In genomic region chr6:7721654-7722053, GRCh38 we compare ENCODE assay signal across 10 cellular contexts. TPM values are rescaled to one million over a fixed set of nuclear protein-coding genes. Genes with fewer than 3 reads are reported as not detected.
DNase-seq lines count a peak whose midpoint lies in the region; ATAC-seq and TF ChIP-seq lines count a peak whose summit lies in the region.
"Had no signal": no experiment of that assay in that cellular context is flagged by ENCODE, and none has a peak within 500 bp of the region (broad histone marks: within the 10 kb centered on the region; RNA-seq: fewer than 3 reads in every experiment).

No MANE protein-coding gene starts in this region.

- no peak for TF ChIP-seq EP300 in gastroesophageal sphincter (IDR thresholded peaks at IDR 0.05)

- WGBS in gastroesophageal sphincter (ENCODE audit: low coverage in 1 of 2), 2 donors = 16 to 29% methylated on average over 3 of the region's 3 CpGs

- no TSS peak for BruUV-seq in PC-9 (replicated peaks; lab: Mats Ljungman, UMichigan)

- H3K9me3 ChIP-seq in PC-9 (ENCODE audit: insufficient read depth, low read depth) (no peaks in the 10 kb centered on the region; the same call in 1 of the 2 replicates), gastroesophageal sphincter (peaks cover 0 to 8% (median 0%) of the 10 kb centered on the region in 3 donors)

- H3K27me3 Mint-ChIP-seq in activated CD4-positive, alpha-beta T cell treated with anti-CD3 and anti-CD28 coated beads, Interleukin-2, amount 10 ng/mL, durations not matched to agents 24 days and 14 days = peaks cover 50% of the 10 kb centered on the region

- TF ChIP-seq CTCF in AG09319 (IDR thresholded peaks at IDR 0.05; ENCODE audit: low read depth, low read length) (peak; percentile 40), GM20000 (IDR thresholded peaks at IDR 0.05; ENCODE audit: extremely low read depth, missing control alignments) (peak; percentile 8), PC-9 (conservative IDR thresholded peaks at IDR 0.05) (peak; percentile 56), gastroesophageal sphincter (IDR thresholded peaks at IDR 0.05) (peak in 3 of 4 experiments; percentile 30 to 42 (median 31)), omental fat pad (IDR thresholded peaks at IDR 0.05) (no peak)

- POLR2A ChIA-PET in PC-9 (lab: Charles Lee; ENCODE audit: unreplicated experiment) = no interaction called here

- intact Hi-C loops in PC-9 (cut with micrococcal nuclease; ENCODE audit: unreplicated experiment) = loop anchor here (1.0 kb wide), 2 partner anchors 338 to 498 kb away; no protein-coding TSS in a partner anchor
- intact Hi-C loops in activated CD4-positive, alpha-beta T cell treated with anti-CD3 and anti-CD28 coated beads, Interleukin-2, amount 10 ng/mL, durations not matched to agents 24 days and 14 days (cut with micrococcal nuclease) = loop anchor here (2.0 to 10.0 kb wide), 4 partner anchors 177 to 713 kb away; partner anchors contain the start of genes DSP, SLC35B3 and TXNDC5

- H3K79me2 ChIP-seq in PC-9 (ENCODE audit: low read depth) = no peaks in the 10 kb centered on the region

- peak; percentile 27 for ATAC-seq in gastroesophageal sphincter
- ATAC-seq in omental fat pad (ENCODE audit: low FRiP score) = no peak
- ATAC-seq in HG02870 (IDR thresholded peaks at IDR 0.05; ENCODE audit: unreplicated experiment) = no peak
- ATAC-seq in GM21515 (IDR thresholded peaks at IDR 0.05; ENCODE audit: unreplicated experiment) = no peak

- no peaks in the 10 kb centered on the region for H3F3A ChIP-seq in PC-9 (ENCODE audit: insufficient read depth, low read depth)

- no peaks in the 10 kb centered on the region for H3K36me3 ChIP-seq in PC-9 (ENCODE audit: low read depth)
- no peaks in the 10 kb centered on the region for H3K36me3 ChIP-seq in gastroesophageal sphincter

- no peaks in the 10 kb centered on the region for H4K20me1 ChIP-seq in PC-9 (ENCODE audit: insufficient read depth)

- H3K27ac ChIP-seq in PC-9 = no peak overlapping the region
- H3K27ac ChIP-seq in gastroesophageal sphincter = no peak overlapping the region
- H3K27ac ChIP-seq: coronary artery had no signal

- H3K4me1 ChIP-seq in PC-9 (replicated peaks; ENCODE audit: insufficient read depth) = peaks cover 6% of the 10 kb centered on the region; the same call in 1 of the 2 replicates
- H3K4me1 ChIP-seq in gastroesophageal sphincter = peaks cover 0 to 14% (median 4%) of the 10 kb centered on the region in 3 donors

- no peak overlapping the region for H3K4me2 ChIP-seq in PC-9

- H3K9me3 Mint-ChIP-seq in activated CD4-positive, alpha-beta T cell treated with anti-CD3 and anti-CD28 coated beads, Interleukin-2, amount 10 ng/mL, durations not matched to agents 24 days and 14 days = no peaks in the 10 kb centered on the region

- no peak for TF ChIP-seq POLR2A in gastroesophageal sphincter (IDR thresholded peaks at IDR 0.05)

- no peak overlapping the region for H2AFZ ChIP-seq in PC-9

- H3K27me3 ChIP-seq in PC-9 (ENCODE audit: insufficient read depth, low read depth) (0 out of 2 replicates have a peak, but pooled peaks cover 4% of the 10 kb centered on the region), gastroesophageal sphincter (peaks cover 61% of the 10 kb centered on the region)

- DNase-seq in AG09319 (ENCODE audit: extremely low read depth, low read depth) = no peak
- peak; percentile 57 for DNase-seq in GM20000 (ENCODE audit: low spot score)
- peak in 1 of 2 experiments; percentile 37 for DNase-seq in PC-9
- no peak for DNase-seq in omental fat pad (ENCODE audit: low spot score)
- no peak for DNase-seq in activated CD4-positive, alpha-beta T cell treated with anti-CD3 and anti-CD28 coated beads, Interleukin-2, amount 10 ng/mL, durations not matched to agents 24 days and 14 days

- H3K27ac Mint-ChIP-seq in activated CD4-positive, alpha-beta T cell treated with anti-CD3 and anti-CD28 coated beads, Interleukin-2, amount 10 ng/mL, durations not matched to agents 24 days and 14 days = no peak overlapping the region

- no peaks in the 10 kb centered on the region for H3K9me2 ChIP-seq in PC-9 (ENCODE audit: insufficient read depth)

- CTCF ChIA-PET in PC-9 (lab: Charles Lee) = interaction anchor here (0.6 to 0.7 kb wide), 2 partner anchors 284 to 288 kb away, joined by 3 to 15 read pairs; no protein-coding TSS in a partner anchor

- no peaks in the 10 kb centered on the region for H3K36me3 Mint-ChIP-seq in activated CD4-positive, alpha-beta T cell treated with anti-CD3 and anti-CD28 coated beads, Interleukin-2, amount 10 ng/mL, durations not matched to agents 24 days and 14 days (ENCODE audit: low read depth)

- H3K4me3 ChIP-seq in PC-9 (no peak overlapping the region), gastroesophageal sphincter (no peak overlapping the region)
- H3K4me3 ChIP-seq: coronary artery, skin epidermis had no signal

- H3K4me1 Mint-ChIP-seq in activated CD4-positive, alpha-beta T cell treated with anti-CD3 and anti-CD28 coated beads, Interleukin-2, amount 10 ng/mL, durations not matched to agents 24 days and 14 days = peaks cover 10% of the 10 kb centered on the region

- no peak overlapping the region for H3K4me3 Mint-ChIP-seq in activated CD4-positive, alpha-beta T cell treated with anti-CD3 and anti-CD28 coated beads, Interleukin-2, amount 10 ng/mL, durations not matched to agents 24 days and 14 days

RNA-seq across cellular contexts. Expression of gene BMP6, which starts 4.2 kb away (rescaled TPM):
- total RNA-seq in PC-9 (2021) (not detected in 2 replicates), gastroesophageal sphincter (10 to 100 TPM in 1 of 4 donors, 1 to 10 TPM in 3; 1.4 to 16.1 (median 6.0) TPM), omental fat pad (10 to 100 TPM in 3 of 4 donors, 1 to 10 TPM in 1; 4.6 to 72.2 (median 20.7) TPM)
- total RNA-seq in activated CD4-positive, alpha-beta T cell treated with anti-CD3 and anti-CD28 coated beads, Interleukin-2, amount 10 ng/mL, durations not matched to agents 24 days and 14 days = 0.50 and 0.56 TPM in 2 replicates

Comparison
In these comparisons a context has a peak if more than half of its experiments do, and no peak if none do; other contexts are left out.
1. CTCF ChIP-seq: peak in AG09319 (single experiment), GM20000 (single experiment), PC-9 (single experiment) and gastroesophageal sphincter (3 of 4); none in omental fat pad (0 of 3).